In the genomic region with DNA sequence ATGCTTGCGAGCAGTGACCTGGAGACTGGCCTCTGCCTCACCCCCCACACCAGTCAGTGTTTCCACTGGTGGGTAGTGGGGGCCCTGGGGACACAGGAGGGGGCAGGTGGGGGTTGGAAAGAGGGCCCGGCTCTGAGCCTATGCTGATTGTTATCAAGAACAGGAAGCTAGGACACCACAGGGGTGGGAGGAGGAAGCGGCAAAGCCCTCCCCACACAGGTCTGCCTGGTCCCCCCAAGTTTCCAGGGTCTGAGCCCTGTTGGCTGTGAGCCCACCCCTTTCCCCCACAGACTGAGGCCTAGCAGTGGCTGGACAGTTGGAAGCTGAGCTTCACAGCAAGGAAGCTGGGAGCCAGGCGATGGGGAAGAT, we compare ENCODE assay signal across 9 cellular contexts. TPM values are rescaled to one million over a fixed set of nuclear protein-coding genes. Genes with fewer than 3 reads are reported as not detected.
DNase-seq lines count a peak whose midpoint lies in the region; ATAC-seq and TF ChIP-seq lines count a peak whose summit lies in the region.
"Had no signal": no experiment of that assay in that cellular context is flagged by ENCODE, and none has a peak within 500 bp of the region (broad histone marks: within the 10 kb centered on the region; RNA-seq: fewer than 3 reads in every experiment).

No MANE protein-coding gene starts in this region.

- peak overlapping the region; percentile 39 to 96 for H3K4me3 Mint-ChIP-seq in CD14-positive monocyte

- H3K27me3 ChIP-seq in right lobe of liver (no peaks in the 10 kb centered on the region), gastrocnemius medialis (no peaks in the 10 kb centered on the region)

- no peaks in the 10 kb centered on the region for H3K9me3 Mint-ChIP-seq in CD14-positive monocyte

- intact Hi-C loops in CD14-positive monocyte (cut with micrococcal nuclease) (loop anchor here in 1 of 2 donors (1.0 kb wide), 1 partner anchor 19 kb away; no protein-coding TSS in a partner anchor), right lobe of liver (cut with DNase I) (no loop called here), gastrocnemius medialis (cut with DNase I; ENCODE audit: low total_unique reads) (no loop called here)

- in situ Hi-C loops in gastrocnemius medialis (cut with MboI; ENCODE audit: low sequenced_read_pairs in 4 of 4) = no loop called here

- H3K36me3 ChIP-seq in right lobe of liver = no peaks in the 10 kb centered on the region
- H3K36me3 ChIP-seq in gastrocnemius medialis = no peaks in the 10 kb centered on the region

- TF ChIP-seq CTCF in CD14-positive monocyte (IDR thresholded peaks at IDR 0.05) (no peak), right lobe of liver (IDR thresholded peaks at IDR 0.05) (no peak), gastrocnemius medialis (IDR thresholded peaks at IDR 0.05 in 4 of 5, conservative IDR thresholded peaks at IDR 0.05 in 1 of 5) (no peak)

- peak overlapping the region in 5 of 7 donors; percentile 13 to 84 (median 50) for H3K27ac Mint-ChIP-seq in CD14-positive monocyte

- no peak for TF ChIP-seq POLR2A in right lobe of liver (IDR thresholded peaks at IDR 0.05)
- no peak for TF ChIP-seq POLR2A in gastrocnemius medialis (IDR thresholded peaks at IDR 0.05)

- no peak overlapping the region for H3K4me3 ChIP-seq in right lobe of liver
- H3K4me3 ChIP-seq in gastrocnemius medialis = no peak overlapping the region

- no peak overlapping the region for H3K27ac ChIP-seq in right lobe of liver
- no peak overlapping the region for H3K27ac ChIP-seq in gastrocnemius medialis

- no peak for DNase-seq in CD14-positive monocyte (ENCODE audit: low spot score)
- peak; percentile 67 to 75 for DNase-seq in activated CD4-positive, alpha-beta T cell treated with anti-CD3 and anti-CD28 coated beads, Interleukin-2, amount 50 U/mL, for 48 hours
- peak in 1 of 3 donors; percentile 44 for DNase-seq in right lobe of liver
- DNase-seq in NCI-H1417 (lab: John Stamatoyannopoulos, UW) = no peak
- DNase-seq in NCI-H2107 treated with DMSO at 0.1 percent for 48 hours (lab: John Stamatoyannopoulos, UW; ENCODE audit: unreplicated experiment) = no peak
- DNase-seq in gastrocnemius medialis = no peak
- DNase-seq in inferior parietal cortex (ENCODE audit: extremely low spot score) = no peak

- H3K4me1 ChIP-seq in right lobe of liver = peaks cover 0 to 7% (median 0%) of the 10 kb centered on the region in 4 donors
- no peaks in the 10 kb centered on the region for H3K4me1 ChIP-seq in gastrocnemius medialis

- peaks cover 67% of the 10 kb centered on the region for H3K4me1 Mint-ChIP-seq in CD14-positive monocyte

- H3K9me3 ChIP-seq in right lobe of liver = no peaks in the 10 kb centered on the region
- H3K9me3 ChIP-seq in gastrocnemius medialis = no peaks in the 10 kb centered on the region

- H3K27me3 Mint-ChIP-seq in CD14-positive monocyte (ENCODE audit: low read depth in 3 of 3) = peaks cover 2 to 5% (median 4%) of the 10 kb centered on the region in 3 donors

- ATAC-seq in HG03469 (IDR thresholded peaks at IDR 0.05; ENCODE audit: unreplicated experiment) (peak; percentile 29), right lobe of liver (peak in 3 of 4 donors; percentile 7 to 25 (median 24)), gastrocnemius medialis (no peak)

- H3K36me3 Mint-ChIP-seq in CD14-positive monocyte = peaks cover 5 to 8% of the 10 kb centered on the region in 2 donors

- 83% methylated on average over 1 of the region's 4 CpGs for WGBS in right lobe of liver (ENCODE audit: insufficient coverage, low coverage, low lambda C conversion rate, missing lambda C conversion rate)

RNA-seq across cellular contexts. Expression of a gene that starts 1.6 kb away (rescaled TPM):
- polyA plus RNA-seq in CD14-positive monocyte = 1 to 10 TPM; 4.0 to 8.3 TPM
- 1 to 10 TPM in 2 of 6 experiments, under 1 TPM in 4; 0.18 to 5.1 (median 0.73) TPM for total RNA-seq in right lobe of liver
- total RNA-seq in gastrocnemius medialis = under 1 TPM; 0.19 to 0.76 (median 0.49) TPM
- total RNA-seq: bronchial epithelial cell had no signal

RNA-seq across cellular contexts. Expression of a gene that starts 17.5 kb away (rescaled TPM):
- polyA plus RNA-seq in CD14-positive monocyte = 10 to 100 TPM; 12.4 to 14.8 TPM
- total RNA-seq in right lobe of liver = 10 to 100 TPM; 23.1 to 57.7 (median 36.1) TPM
- 10 to 100 TPM; 28.2 to 53.5 (median 49.8) TPM for total RNA-seq in gastrocnemius medialis

RNA-seq across cellular contexts. Expression of a gene that starts 31.6 kb away (rescaled TPM):
- not detected for polyA plus RNA-seq in CD14-positive monocyte
- 1 to 10 TPM in 3 of 6 experiments, under 1 TPM in 3; 0.17 to 2.0 (median 1.0) TPM for total RNA-seq in right lobe of liver
- total RNA-seq in gastrocnemius medialis = under 1 TPM in 1 of 4 donors, not detected in 3; 0.15 TPM
- total RNA-seq: bronchial epithelial cell had no signal

RNA-seq across cellular contexts. Expression of a gene that starts 39.3 kb away (rescaled TPM):
- polyA plus RNA-seq in CD14-positive monocyte = under 1 TPM; 0.06 to 0.13 TPM
- under 1 TPM in 4 of 6 experiments, not detected in 2; 0.12 to 0.49 (median 0.12) TPM for total RNA-seq in right lobe of liver
- under 1 TPM in 2 of 4 donors, not detected in 2; 0.04 to 0.10 TPM for total RNA-seq in gastrocnemius medialis
- total RNA-seq: bronchial epithelial cell had no signal

Comparison
In these comparisons a context has a peak if more than half of its experiments do, and no peak if none do; other contexts are left out.
1. DNase-seq: peak in activated CD4-positive, alpha-beta T cell treated with anti-CD3 and anti-CD28 coated beads, Interleukin-2, amount 50 U/mL, for 48 hours (2 of 2); none in CD14-positive monocyte (single experiment), NCI-H1417 (0 of 3), NCI-H2107 treated with DMSO at 0.1 percent for 48 hours (single experiment), gastrocnemius medialis (0 of 2) and inferior parietal cortex (single experiment).
2. ATAC-seq: peak in HG03469 (single experiment) and right lobe of liver (3 of 4); none in gastrocnemius medialis (0 of 2).